In the genomic region with DNA sequence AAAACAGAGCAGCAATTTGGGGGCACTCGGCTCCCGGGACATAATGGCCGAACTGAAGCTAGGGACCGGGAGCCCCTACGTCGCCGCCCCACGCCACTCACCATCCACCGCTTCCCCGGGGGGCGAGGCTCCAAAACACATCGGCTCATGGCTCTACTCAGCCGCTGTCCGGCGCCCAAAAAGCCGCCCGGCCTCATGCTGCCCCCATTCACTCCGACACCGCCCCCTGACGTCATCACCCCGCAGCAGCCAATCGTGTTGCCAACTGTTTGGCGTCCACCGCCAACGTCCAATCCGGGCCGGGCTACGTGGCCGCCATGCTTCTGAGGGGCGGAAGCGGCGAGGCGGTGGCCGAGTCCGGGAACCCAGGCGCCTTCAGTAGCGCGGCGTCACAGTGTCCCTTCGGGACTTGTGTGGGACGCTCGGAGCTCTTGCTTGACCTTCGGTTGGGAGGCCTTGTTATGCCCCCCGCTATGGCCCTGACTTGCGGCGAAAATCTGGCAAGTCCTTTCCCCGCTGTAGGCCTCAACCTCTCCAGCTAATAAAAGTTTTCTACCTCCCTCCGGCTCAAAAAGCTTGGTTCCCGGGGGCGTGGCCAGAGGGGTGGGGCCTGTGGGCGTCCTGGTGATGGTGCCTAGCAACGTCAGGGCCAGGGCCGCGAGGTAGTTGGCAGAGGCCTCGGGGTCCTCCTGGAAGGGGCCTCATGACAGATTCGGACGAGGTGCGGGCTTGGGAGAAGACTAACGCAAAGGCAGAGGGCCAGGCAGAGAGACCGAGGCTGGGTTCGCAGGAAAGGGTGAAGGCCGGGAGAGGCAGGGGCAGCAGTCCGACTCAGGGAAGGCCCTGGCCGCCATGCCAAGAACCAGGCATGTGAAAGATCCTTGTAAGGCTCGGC, we compare ENCODE assay signal across 1 cellular context.
TF ChIP-seq lines count a peak whose summit lies in the region.

A gene with protein sequence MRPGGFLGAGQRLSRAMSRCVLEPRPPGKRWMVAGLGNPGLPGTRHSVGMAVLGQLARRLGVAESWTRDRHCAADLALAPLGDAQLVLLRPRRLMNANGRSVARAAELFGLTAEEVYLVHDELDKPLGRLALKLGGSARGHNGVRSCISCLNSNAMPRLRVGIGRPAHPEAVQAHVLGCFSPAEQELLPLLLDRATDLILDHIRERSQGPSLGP (minus strand): TSS at position 221 of the 895 bp plus-strand sequence. CDS start 24 bp downstream, at position 197.
Gene TTC16 (plus strand): TSS at position 637 of the 895 bp plus-strand sequence. CDS start 67 bp downstream, at position 704.

TF ChIP-seq in HepG2, 621 proteins besides CTCF, POLR2A, EP300 and RAD21 (continued from another document and continues in another):
- TF ChIP-seq ZNF281 (CRISPR knock-in tag; IDR thresholded peaks at IDR 0.05; ENCODE audit: borderline replicate concordance) (no peak; the same call in 1 of the 2 replicates), ZNF770 (CRISPR knock-in tag; IDR thresholded peaks at IDR 0.05) (no peak; the same call in 1 of the 2 replicates), ZNF232 (CRISPR knock-in tag; IDR thresholded peaks at IDR 0.05; ENCODE audit: borderline replicate concordance) (peak; percentile 69; the same call in 1 of the 2 replicates), ZBTB37 (CRISPR knock-in tag; IDR thresholded peaks at IDR 0.05) (no peak), TIGD3 (CRISPR knock-in tag; IDR thresholded peaks at IDR 0.05; ENCODE audit: borderline replicate concordance) (no peak), HIC2 (CRISPR knock-in tag; IDR thresholded peaks at IDR 0.05; ENCODE audit: low read depth) (no peak), RFX5 (IDR thresholded peaks at IDR 0.05; ENCODE audit: low read depth, low read length) (peak; percentile 81; the same call in 1 of the 2 replicates), MIXL1 (CRISPR knock-in tag; IDR thresholded peaks at IDR 0.05) (no peak), ZBTB39 (CRISPR knock-in tag; IDR thresholded peaks at IDR 0.05) (no peak), MXD4 (CRISPR knock-in tag; IDR thresholded peaks at IDR 0.05) (peak; percentile 60; the same call in 1 of the 2 replicates), ARHGAP35 (CRISPR knock-in tag; IDR thresholded peaks at IDR 0.05; ENCODE audit: borderline replicate concordance) (no peak), ZNF280B (CRISPR knock-in tag; IDR thresholded peaks at IDR 0.05; ENCODE audit: borderline replicate concordance) (no peak), POGZ (CRISPR knock-in tag; IDR thresholded peaks at IDR 0.05) (0 out of 2 replicates have a peak, but pooled peaks have one; percentile 15), TCF12 (IDR thresholded peaks at IDR 0.05) (no peak), TCF12 (CRISPR knock-in tag; IDR thresholded peaks at IDR 0.05) (no peak), ZFP82 (CRISPR knock-in tag; IDR thresholded peaks at IDR 0.05; ENCODE audit: borderline replicate concordance) (peak; percentile 68; the same call in 1 of the 2 replicates), CHD2 (IDR thresholded peaks at IDR 0.05; ENCODE audit: low read depth, low read length) (peak; percentile 59; the same call in 1 of the 2 replicates), TCF7 (IDR thresholded peaks at IDR 0.05; ENCODE audit: low read depth) (no peak), ZNF558 (CRISPR knock-in tag; IDR thresholded peaks at IDR 0.05; ENCODE audit: borderline replicate concordance) (0 out of 2 replicates have a peak, but pooled peaks have one; percentile 54), HNRNPL (IDR thresholded peaks at IDR 0.05; ENCODE audit: low read depth, low read length) (peak; percentile 34; the same call in 1 of the 2 replicates), ZNF367 (CRISPR knock-in tag; IDR thresholded peaks at IDR 0.05; ENCODE audit: borderline replicate concordance) (0 out of 2 replicates have a peak, but pooled peaks have one; percentile 12), PAWR (CRISPR knock-in tag; IDR thresholded peaks at IDR 0.05; ENCODE audit: borderline replicate concordance) (no peak), IKZF1 (IDR thresholded peaks at IDR 0.05) (no peak), RBFOX2 (IDR thresholded peaks at IDR 0.05; ENCODE audit: low read depth, low read length) (peak; percentile 69; the same call in 1 of the 2 replicates), SNAPC5 (CRISPR knock-in tag; IDR thresholded peaks at IDR 0.05; ENCODE audit: borderline replicate concordance) (no peak), ZC3H13 (CRISPR knock-in tag; IDR thresholded peaks at IDR 0.05) (no peak), NFE2L2 (IDR thresholded peaks at IDR 0.05; ENCODE audit: low read length) (no peak), ZNF501 (CRISPR knock-in tag; IDR thresholded peaks at IDR 0.05) (no peak; the same call in 1 of the 2 replicates), HNF4G (IDR thresholded peaks at IDR 0.05; ENCODE audit: borderline replicate concordance, low read depth, low read length) (no peak), HNF4G (CRISPR knock-in tag; IDR thresholded peaks at IDR 0.05; ENCODE audit: borderline replicate concordance, low read depth) (no peak), HNRNPLL (IDR thresholded peaks at IDR 0.05; ENCODE audit: low read depth, low read length, poor library complexity, severe bottlenecking) (peak; percentile 38)
- TF ChIP-seq, protein P1, sequence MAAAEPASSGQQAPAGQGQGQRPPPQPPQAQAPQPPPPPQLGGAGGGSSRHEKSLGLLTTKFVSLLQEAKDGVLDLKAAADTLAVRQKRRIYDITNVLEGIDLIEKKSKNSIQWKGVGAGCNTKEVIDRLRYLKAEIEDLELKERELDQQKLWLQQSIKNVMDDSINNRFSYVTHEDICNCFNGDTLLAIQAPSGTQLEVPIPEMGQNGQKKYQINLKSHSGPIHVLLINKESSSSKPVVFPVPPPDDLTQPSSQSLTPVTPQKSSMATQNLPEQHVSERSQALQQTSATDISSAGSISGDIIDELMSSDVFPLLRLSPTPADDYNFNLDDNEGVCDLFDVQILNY (CRISPR knock-in tag; conservative IDR thresholded peaks at IDR 0.05), result no peak
- TF ChIP-seq, protein P2, sequence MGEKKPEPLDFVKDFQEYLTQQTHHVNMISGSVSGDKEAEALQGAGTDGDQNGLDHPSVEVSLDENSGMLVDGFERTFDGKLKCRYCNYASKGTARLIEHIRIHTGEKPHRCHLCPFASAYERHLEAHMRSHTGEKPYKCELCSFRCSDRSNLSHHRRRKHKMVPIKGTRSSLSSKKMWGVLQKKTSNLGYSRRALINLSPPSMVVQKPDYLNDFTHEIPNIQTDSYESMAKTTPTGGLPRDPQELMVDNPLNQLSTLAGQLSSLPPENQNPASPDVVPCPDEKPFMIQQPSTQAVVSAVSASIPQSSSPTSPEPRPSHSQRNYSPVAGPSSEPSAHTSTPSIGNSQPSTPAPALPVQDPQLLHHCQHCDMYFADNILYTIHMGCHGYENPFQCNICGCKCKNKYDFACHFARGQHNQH (CRISPR knock-in tag; IDR thresholded peaks at IDR 0.05), result no peak
- TF ChIP-seq, protein P3, sequence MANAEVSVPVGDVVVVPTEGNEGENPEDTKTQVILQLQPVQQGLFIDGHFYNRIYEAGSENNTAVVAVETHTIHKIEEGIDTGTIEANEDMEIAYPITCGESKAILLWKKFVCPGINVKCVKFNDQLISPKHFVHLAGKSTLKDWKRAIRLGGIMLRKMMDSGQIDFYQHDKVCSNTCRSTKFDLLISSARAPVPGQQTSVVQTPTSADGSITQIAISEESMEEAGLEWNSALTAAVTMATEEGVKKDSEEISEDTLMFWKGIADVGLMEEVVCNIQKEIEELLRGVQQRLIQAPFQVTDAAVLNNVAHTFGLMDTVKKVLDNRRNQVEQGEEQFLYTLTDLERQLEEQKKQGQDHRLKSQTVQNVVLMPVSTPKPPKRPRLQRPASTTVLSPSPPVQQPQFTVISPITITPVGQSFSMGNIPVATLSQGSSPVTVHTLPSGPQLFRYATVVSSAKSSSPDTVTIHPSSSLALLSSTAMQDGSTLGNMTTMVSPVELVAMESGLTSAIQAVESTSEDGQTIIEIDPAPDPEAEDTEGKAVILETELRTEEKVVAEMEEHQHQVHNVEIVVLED (CRISPR knock-in tag; IDR thresholded peaks at IDR 0.05; ENCODE audit: borderline replicate concordance), result peak; percentile 91
